In genomic region chr15:32979710-32980109, GRCh38 we compare ENCODE assay signal across 16 cellular contexts.
A peak's percentile ranks its signal among the peaks of the same experiment; 100 is the strongest.
DNase-seq lines count a peak whose midpoint lies in the region; ATAC-seq, FAIRE-seq and TF ChIP-seq lines count a peak whose summit lies in the region.
"Had no signal": no experiment of that assay in that cellular context is flagged by ENCODE, and none has a peak within 500 bp of the region (broad histone marks: within the 10 kb centered on the region; RNA-seq: fewer than 3 reads in every experiment).

No MANE protein-coding gene starts in this region.

- H2BK5ac ChIP-seq in IMR-90 (ENCODE audit: low read depth, low read length, poor library complexity, severe bottlenecking): peak overlapping the region; percentile 96

- 0 out of 2 replicates have a peak overlapping the region, but pooled peaks have one; percentile 93 for H4K91ac ChIP-seq in IMR-90 (ENCODE audit: insufficient read depth, low read depth, low read length)

- peak overlapping the region; percentile 38 for H2BK120ac ChIP-seq in IMR-90 (ENCODE audit: low read depth, low read length)

- dilution Hi-C loops in IMR-90 (cut with HindIII; ENCODE audit: low sequenced_read_pairs, unreplicated experiment): no loop called here

- no peak overlapping the region for H2AK9ac ChIP-seq in IMR-90 (replicated peaks; ENCODE audit: low read depth, low read length, poor library complexity)

- no peak for FAIRE-seq in bronchial epithelial cell (lab: Jason Lieb, UNC)

- H3K4me3 ChIP-seq in IMR-90 (ENCODE audit: insufficient read depth, low read depth, low read length): no peak overlapping the region
- no peak overlapping the region for H3K4me3 ChIP-seq in bronchial epithelial cell (ENCODE audit: low read depth, low read length)
- no peak overlapping the region for H3K4me3 ChIP-seq in kidney epithelial cell (ENCODE audit: low read depth, low read length)
- H3K4me3 ChIP-seq: cardiac muscle cell, sigmoid colon had no signal

- no peaks in the 10 kb centered on the region; the same call in 1 of the 2 replicates for H3K36me3 ChIP-seq in IMR-90 (ENCODE audit: control insufficient read depth, insufficient read depth, low read length)
- H3K36me3 ChIP-seq in bronchial epithelial cell (ENCODE audit: control insufficient read depth, insufficient read depth, low read length): no peaks in the 10 kb centered on the region
- H3K36me3 ChIP-seq in kidney epithelial cell (ENCODE audit: control insufficient read depth, insufficient read depth, low read length): no peaks in the 10 kb centered on the region
- H3K36me3 ChIP-seq: cardiac muscle cell, sigmoid colon had no signal

- H3K14ac ChIP-seq in IMR-90 (replicated peaks; ENCODE audit: low read depth, low read length): no peak overlapping the region

- peak overlapping the region; percentile 37; the same call in 1 of the 2 replicates for H3K4me2 ChIP-seq in IMR-90 (ENCODE audit: low read depth, low read length)

- H2BK20ac ChIP-seq in IMR-90 (ENCODE audit: low read depth, low read length): no peak overlapping the region

- H2BK15ac ChIP-seq in IMR-90 (ENCODE audit: low read depth, low read length): no peak overlapping the region

- 0 out of 4 replicates have a peak overlapping the region, but pooled peaks of 1 of the 2 experiments have one; percentile 72 for H4K8ac ChIP-seq in IMR-90 (ENCODE audit: low read depth in 2 of 2, low read length in 2 of 2)

- no CpG with 5 or more reads among the region's 3 CpGs for WGBS in IMR-90 (ENCODE audit: extremely low coverage in 2 of 2, insufficient read length in 1 of 2), 2 experiments

- H4K20me1 ChIP-seq in IMR-90 (ENCODE audit: insufficient read depth, low read length): peaks cover 7% of the 10 kb centered on the region; the same call in 1 of the 2 replicates

- peak; percentile 91 for ATAC-seq in IMR-90 (ENCODE audit: low read depth)
- no peak for ATAC-seq in GM21528 (IDR thresholded peaks at IDR 0.05; ENCODE audit: low FRiP score, unreplicated experiment)
- ATAC-seq in stimulated activated effector memory CD8-positive, alpha-beta T cell treated with anti-CD3 and anti-CD28 coated beads, Interleukin-12 subunit alpha, Interleukin-12 subunit beta, amount 100 ng/mL, for 72 hours: no peak
- ATAC-seq: CD8-positive, alpha-beta T cell had no signal

- no peaks in the 10 kb centered on the region for H3K27me3 ChIP-seq in IMR-90 (ENCODE audit: control insufficient read depth, insufficient read depth, low read length)
- H3K27me3 ChIP-seq in bronchial epithelial cell (ENCODE audit: control insufficient read depth, insufficient read depth, low read length): no peaks in the 10 kb centered on the region
- H3K27me3 ChIP-seq in kidney epithelial cell (ENCODE audit: control insufficient read depth, insufficient read depth, low read length): no peaks in the 10 kb centered on the region
- H3K27me3 ChIP-seq: cardiac muscle cell, sigmoid colon had no signal

- H3K27me3 Mint-ChIP-seq in immature natural killer cell (ENCODE audit: low read depth in 3 of 3): peaks cover 0 to 5% (median 3%) of the 10 kb centered on the region in 3 donors

- H2AFZ ChIP-seq in IMR-90 (replicated peaks; ENCODE audit: low read length, poor library complexity): no peak overlapping the region

- H3K9me3 Mint-ChIP-seq in immature natural killer cell: peaks cover 0 to 4% (median 0%) of the 10 kb centered on the region in 6 donors
- no peaks in the 10 kb centered on the region for H3K9me3 Mint-ChIP-seq in stimulated activated effector memory CD8-positive, alpha-beta T cell treated with anti-CD3 and anti-CD28 coated beads, Interleukin-12 subunit alpha, Interleukin-12 subunit beta, amount 100 ng/mL, for 72 hours
- H3K9me3 Mint-ChIP-seq: activated T-helper 1 cell treated with anti-CD3 and anti-CD28 coated beads, Interleukin-12 subunit alpha, Interleukin-12 subunit beta, Interleukin-2, Interleukin-4 antibody, amounts not matched to agents 30 ng/mL and 10 ng/mL and 1 ng/mL, durations not matched to agents 14 hours and 24 hours and 36 hours; CD8-positive, alpha-beta T cell; T-helper 1 cell treated with Interleukin-12 subunit alpha and Interleukin-12 subunit beta and Interleukin-4 antibody, amounts not matched to agents 30 μg/mL and 1 μg/mL, for 36 hours had no signal

- no peak overlapping the region for H3K9ac ChIP-seq in IMR-90 (ENCODE audit: low read depth, low read length)

- peaks cover 0 to 5% of the 10 kb centered on the region in 2 donors for H3K4me1 Mint-ChIP-seq in immature natural killer cell
- no peaks in the 10 kb centered on the region for H3K4me1 Mint-ChIP-seq in stimulated activated effector memory CD8-positive, alpha-beta T cell treated with anti-CD3 and anti-CD28 coated beads, Interleukin-12 subunit alpha, Interleukin-12 subunit beta, amount 100 ng/mL, for 72 hours

- in situ Hi-C loops in IMR-90 (cut with MboI; ENCODE audit: low sequenced_read_pairs): no loop called here

- no peak overlapping the region for H3K4ac ChIP-seq in IMR-90 (ENCODE audit: low read depth, low read length)

- peak overlapping the region; percentile 32; the same call in 1 of the 2 replicates for H3K56ac ChIP-seq in IMR-90 (ENCODE audit: extremely low read depth, insufficient read depth, low read length)

- no peak overlapping the region for H3K27ac Mint-ChIP-seq in immature natural killer cell
- no peak overlapping the region for H3K27ac Mint-ChIP-seq in stimulated activated effector memory CD8-positive, alpha-beta T cell treated with anti-CD3 and anti-CD28 coated beads, Interleukin-12 subunit alpha, Interleukin-12 subunit beta, amount 100 ng/mL, for 72 hours
- H3K27ac Mint-ChIP-seq: activated T-helper 1 cell treated with anti-CD3 and anti-CD28 coated beads, Interleukin-12 subunit alpha, Interleukin-12 subunit beta, Interleukin-2, Interleukin-4 antibody, amounts not matched to agents 30 ng/mL and 10 ng/mL and 1 ng/mL, durations not matched to agents 14 hours and 24 hours and 36 hours; CD8-positive, alpha-beta T cell; T-helper 1 cell treated with Interleukin-12 subunit alpha and Interleukin-12 subunit beta and Interleukin-4 antibody, amounts not matched to agents 30 μg/mL and 1 μg/mL, for 36 hours had no signal

- no peak overlapping the region for H2AK5ac ChIP-seq in IMR-90 (ENCODE audit: low read depth, low read length)

- no peak for TF ChIP-seq CTCF in IMR-90 (conservative IDR thresholded peaks at IDR 0.05; ENCODE audit: low read depth, low read length)
- TF ChIP-seq CTCF in bronchial epithelial cell (IDR thresholded peaks at IDR 0.05; ENCODE audit: insufficient read depth, low read length, severe bottlenecking): no peak
- no peak for TF ChIP-seq CTCF in kidney epithelial cell (IDR thresholded peaks at IDR 0.05; ENCODE audit: insufficient read depth, low read length, poor library complexity, severe bottlenecking)

- CTCF ChIA-PET in IMR-90 (lab: Yijun Ruan, JAX): interaction anchor here (1.1 to 1.3 kb wide), 2 partner anchors 24 to 329 kb away, joined by 3 to 9 read pairs; no protein-coding TSS in a partner anchor

- TF ChIP-seq POLR2A in IMR-90 (IDR thresholded peaks at IDR 0.05; ENCODE audit: low read depth, low read length): no peak

- intact Hi-C loops in IMR-90 (cut with micrococcal nuclease): loop anchor here (1.0 kb wide), 1 partner anchor 59 kb away; no protein-coding TSS in a partner anchor

- no TSS peak for BruUV-seq in IMR-90 (replicated peaks; lab: Mats Ljungman, UMichigan)

- H3K23ac ChIP-seq in IMR-90 (ENCODE audit: low read depth, low read length): no peak overlapping the region

- peaks cover 8% of the 10 kb centered on the region; the same call in 1 of the 2 replicates for H3K9me1 ChIP-seq in IMR-90 (ENCODE audit: insufficient read depth, low read length)

- no peak overlapping the region for H4K5ac ChIP-seq in IMR-90 (ENCODE audit: low read depth, low read length)

- no peak for TF ChIP-seq RAD21 in IMR-90 (IDR thresholded peaks at IDR 0.05; ENCODE audit: low read length)

- H3K79me1 ChIP-seq in IMR-90 (ENCODE audit: low read depth in 1 of 2, low read length in 2 of 2): peaks cover 26 to 52% of the 10 kb centered on the region in 2 experiments

- POLR2A ChIA-PET in IMR-90 (lab: Charles Lee; ENCODE audit: unreplicated experiment): interaction anchor here (0.6 kb wide), 1 partner anchor 16 kb away, joined by 16 read pairs; no protein-coding TSS in a partner anchor

- peaks cover 16% of the 10 kb centered on the region for H3K4me1 ChIP-seq in IMR-90 (ENCODE audit: control insufficient read depth, insufficient read depth, low read length)

- no peaks in the 10 kb centered on the region for H3K36me3 Mint-ChIP-seq in immature natural killer cell
- no peaks in the 10 kb centered on the region for H3K36me3 Mint-ChIP-seq in stimulated activated effector memory CD8-positive, alpha-beta T cell treated with anti-CD3 and anti-CD28 coated beads, Interleukin-12 subunit alpha, Interleukin-12 subunit beta, amount 100 ng/mL, for 72 hours
- H3K36me3 Mint-ChIP-seq: CD8-positive, alpha-beta T cell had no signal

- no peak overlapping the region for H3K4me3 Mint-ChIP-seq in immature natural killer cell
- H3K4me3 Mint-ChIP-seq in stimulated activated effector memory CD8-positive, alpha-beta T cell treated with anti-CD3 and anti-CD28 coated beads, Interleukin-12 subunit alpha, Interleukin-12 subunit beta, amount 100 ng/mL, for 72 hours: no peak overlapping the region
- H3K4me3 Mint-ChIP-seq: activated T-helper 1 cell treated with anti-CD3 and anti-CD28 coated beads, Interleukin-12 subunit alpha, Interleukin-12 subunit beta, Interleukin-2, Interleukin-4 antibody, amounts not matched to agents 30 ng/mL and 10 ng/mL and 1 ng/mL, durations not matched to agents 14 hours and 24 hours and 36 hours; CD8-positive, alpha-beta T cell; T-helper 1 cell treated with Interleukin-12 subunit alpha and Interleukin-12 subunit beta and Interleukin-4 antibody, amounts not matched to agents 30 μg/mL and 1 μg/mL, for 36 hours had no signal

- DNase-seq in AG20443 (ENCODE audit: low spot score) (peak; percentile 61), IMR-90 (peak; percentile 98), bronchial epithelial cell (ENCODE audit: low read depth) (peak; percentile 89), kidney epithelial cell (ENCODE audit: low read depth) (peak; percentile 93), immature natural killer cell (no peak), SHP77 (lab: John Stamatoyannopoulos, UW) (no peak)
- DNase-seq in stimulated activated effector memory CD8-positive, alpha-beta T cell treated with anti-CD3 and anti-CD28 coated beads, Interleukin-12 subunit alpha, Interleukin-12 subunit beta, amount 100 ng/mL, for 72 hours (ENCODE audit: low spot score in 2 of 2): no peak
- DNase-seq: activated CD4-positive, alpha-beta T cell treated with anti-CD3 and anti-CD28 coated beads, Interleukin-2, amount 50 U/mL, for 1 hour; CD8-positive, alpha-beta T cell; erythroblast; NCI-H2081 treated with DMSO at 0.1 percent for 48 hours; sigmoid colon had no signal

- H3K9me3 ChIP-seq in IMR-90 (ENCODE audit: control insufficient read depth, insufficient read depth, low read length): no peaks in the 10 kb centered on the region
- H3K9me3 ChIP-seq: sigmoid colon had no signal

- H3K18ac ChIP-seq in IMR-90 (ENCODE audit: low read depth, low read length): peak overlapping the region; percentile 61

- peak overlapping the region; percentile 70; the same call in 1 of the 2 replicates for H3K27ac ChIP-seq in IMR-90 (ENCODE audit: insufficient read depth, low read length)
- H3K27ac ChIP-seq: cardiac muscle cell had no signal

TF ChIP-seq in IMR-90, 13 proteins besides CTCF, POLR2A, EP300 and RAD21 (continues in another document):
- TF ChIP-seq NFE2L2 (IDR thresholded peaks at IDR 0.05; ENCODE audit: low read depth, low read length) (no peak), CEBPB (IDR thresholded peaks at IDR 0.05; ENCODE audit: low read depth, low read length) (peak; percentile 17; the same call in 1 of the 2 replicates)

Comparison
In these comparisons a context has a peak if more than half of its experiments do, and no peak if none do; other contexts are left out.
1. DNase-seq: peak in AG20443 (single experiment), IMR-90 (single experiment), bronchial epithelial cell (single experiment) and kidney epithelial cell (single experiment); none in immature natural killer cell (0 of 3), SHP77 (0 of 2) and stimulated activated effector memory CD8-positive, alpha-beta T cell treated with anti-CD3 and anti-CD28 coated beads, Interleukin-12 subunit alpha, Interleukin-12 subunit beta, amount 100 ng/mL, for 72 hours (0 of 2).